In the genomic region with DNA sequence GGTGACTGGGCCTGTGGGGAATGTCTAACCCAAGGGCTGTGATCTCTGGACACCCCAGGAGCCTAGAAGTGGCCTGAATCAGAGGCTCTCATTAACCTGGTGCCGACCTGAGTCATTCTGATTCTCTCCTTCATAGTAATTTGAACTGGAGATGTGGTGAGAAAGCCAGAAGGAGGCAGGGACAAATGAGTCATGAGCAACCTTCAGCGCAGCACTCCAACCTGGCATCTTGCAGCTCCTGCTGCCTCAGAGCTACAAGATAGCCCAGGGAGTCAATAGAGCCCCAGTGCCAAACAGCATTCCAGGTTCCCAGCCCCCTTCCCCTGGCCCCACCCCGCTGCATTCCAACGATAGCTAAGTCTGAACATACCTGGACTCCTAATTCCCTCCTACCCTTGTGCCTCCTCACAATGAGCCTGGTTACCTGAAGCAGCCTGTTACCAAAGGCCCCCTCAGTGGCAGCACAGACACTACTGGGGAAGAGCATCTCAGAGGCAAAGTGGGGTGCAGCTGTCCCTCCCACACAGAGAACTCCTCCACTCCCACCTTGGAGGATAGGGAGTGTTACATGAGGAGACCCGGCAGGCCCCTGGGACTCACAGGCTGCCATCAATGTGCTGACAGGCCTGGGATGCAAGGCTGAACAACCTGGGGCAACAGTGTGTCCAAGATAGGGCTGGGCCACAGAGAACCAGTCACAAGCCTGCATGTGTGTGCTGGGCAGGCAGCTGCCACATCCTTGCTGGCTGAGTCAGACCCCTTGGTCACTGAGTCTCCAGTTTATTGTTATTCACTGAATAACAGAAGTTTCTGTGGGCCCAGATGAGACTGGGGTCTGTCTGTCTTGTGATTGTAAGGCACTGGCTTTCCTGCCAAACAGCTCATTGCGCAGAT, we compare ENCODE assay signal across 10 cellular contexts.
DNase-seq lines count a peak whose midpoint lies in the region; ATAC-seq, FAIRE-seq and TF ChIP-seq lines count a peak whose summit lies in the region.
"Had no signal": no experiment of that assay in that cellular context is flagged by ENCODE, and none has a peak within 500 bp of the region (broad histone marks: within the 10 kb centered on the region; RNA-seq: fewer than 3 reads in every experiment).

No MANE protein-coding gene starts in this region.

- peak; percentile 95 for FAIRE-seq in bronchial epithelial cell (lab: Jason Lieb, UNC)

- ATAC-seq in GM21526 (IDR thresholded peaks at IDR 0.05; ENCODE audit: low FRiP score, unreplicated experiment) (no peak), HG03378 (IDR thresholded peaks at IDR 0.05; ENCODE audit: unreplicated experiment) (no peak)

- H3K27ac ChIP-seq in HUES64 (ENCODE audit: low read depth, low read length) = 0 out of 2 replicates have a peak overlapping the region, but pooled peaks have one; percentile 18
- H3K27ac ChIP-seq: KMS-11, uterus had no signal

- H3K9me3 ChIP-seq in HUES64 (ENCODE audit: insufficient read depth, low read depth, low read length) = no peaks in the 10 kb centered on the region
- H3K9me3 ChIP-seq: uterus had no signal

- WGBS in HUES64 = 59% methylated on average over 6 of the region's 6 CpGs

- TF ChIP-seq CTCF in bronchial epithelial cell (IDR thresholded peaks at IDR 0.05; ENCODE audit: insufficient read depth, low read length, severe bottlenecking) = no peak

- peaks cover 22% of the 10 kb centered on the region for H3K4me1 ChIP-seq in HUES64 (ENCODE audit: insufficient read depth, low read length)

- H3K36me3 ChIP-seq in HUES64 (ENCODE audit: insufficient read depth, low read length) = no peaks in the 10 kb centered on the region
- H3K36me3 ChIP-seq in bronchial epithelial cell (ENCODE audit: control insufficient read depth, insufficient read depth, low read length) = no peaks in the 10 kb centered on the region
- H3K36me3 ChIP-seq: uterus had no signal

- H3K27me3 ChIP-seq in HUES64 (ENCODE audit: insufficient read depth, low read length) = peaks cover 84% of the 10 kb centered on the region
- peaks cover 14% of the 10 kb centered on the region for H3K27me3 ChIP-seq in bronchial epithelial cell (ENCODE audit: control insufficient read depth, insufficient read depth, low read length)

- no peak overlapping the region for H3K4me3 ChIP-seq in HUES64 (ENCODE audit: low read length)
- no peak overlapping the region for H3K4me3 ChIP-seq in bronchial epithelial cell (ENCODE audit: low read depth, low read length)
- H3K4me3 ChIP-seq: uterus had no signal

- H3K9ac ChIP-seq in HUES64 (ENCODE audit: low read depth, low read length) = no peak overlapping the region
- H3K9ac ChIP-seq: KMS-11 had no signal

- DNase-seq in EH (ENCODE audit: low read depth) (peak; percentile 76), bronchial epithelial cell (ENCODE audit: low read depth) (peak; percentile 99), mesenteric fat pad (ENCODE audit: low spot score) (peak; percentile 53), NCI-H510A treated with DMSO at 0.1 percent for 48 hours (lab: John Stamatoyannopoulos, UW) (no peak)
- DNase-seq in central memory CD4-positive, alpha-beta T cell = no peak
- DNase-seq: uterus had no signal

Comparison
In these comparisons a context has a peak if more than half of its experiments do, and no peak if none do; other contexts are left out.
1. DNase-seq: peak in EH (single experiment), bronchial epithelial cell (single experiment) and mesenteric fat pad (single experiment); none in NCI-H510A treated with DMSO at 0.1 percent for 48 hours (single experiment) and central memory CD4-positive, alpha-beta T cell (single experiment).